12 cellular contexts compared by ENCODE assay signal in the genomic region with DNA sequence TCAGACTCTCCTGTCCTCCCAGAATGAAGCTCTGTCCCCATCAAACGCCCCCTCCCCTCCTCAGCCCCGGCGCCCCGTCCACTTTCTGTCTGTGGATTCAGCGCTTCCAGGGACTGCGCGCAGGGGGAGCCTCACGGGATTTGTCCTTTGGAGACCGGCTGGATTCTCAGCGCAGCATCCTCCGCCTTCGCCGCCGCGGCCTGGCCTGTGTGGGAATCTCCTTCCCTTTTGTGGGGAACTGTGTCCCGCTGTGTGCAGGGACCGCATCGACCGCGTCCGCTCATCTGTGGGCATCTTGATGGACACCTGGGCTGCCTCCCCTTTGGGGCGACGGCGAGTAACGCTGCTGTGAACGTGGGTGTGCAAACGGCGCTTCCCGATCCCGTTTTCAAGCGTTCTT. TPM values are rescaled to one million over a fixed set of nuclear protein-coding genes. Genes with fewer than 3 reads are reported as not detected.
DNase-seq lines count a peak whose midpoint lies in the region; ATAC-seq, FAIRE-seq and TF ChIP-seq lines count a peak whose summit lies in the region.
"Had no signal": no experiment of that assay in that cellular context is flagged by ENCODE, and none has a peak within 500 bp of the region (broad histone marks: within the 10 kb centered on the region; RNA-seq: fewer than 3 reads in every experiment).

No MANE protein-coding gene starts in this region.

- peak overlapping the region; percentile 11 for H3K4me3 Mint-ChIP-seq in CD4-positive, alpha-beta T cell
- peak overlapping the region; percentile 34 for H3K4me3 Mint-ChIP-seq in astrocyte (ENCODE audit: unreplicated experiment)

- no peak overlapping the region for H3K27ac ChIP-seq in CD4-positive, alpha-beta T cell (ENCODE audit: low read depth, low read length)
- H3K27ac ChIP-seq in astrocyte (ENCODE audit: low read depth, low read length) (peak overlapping the region; percentile 54), neural cell (ENCODE audit: low read length) (peak overlapping the region; percentile 25)
- H3K27ac ChIP-seq: body of pancreas had no signal

- H3K9me3 ChIP-seq in CD4-positive, alpha-beta T cell (ENCODE audit: control insufficient read depth, low read length) = no peaks in the 10 kb centered on the region
- H3K9me3 ChIP-seq in astrocyte (ENCODE audit: insufficient read depth, low read depth, low read length) (no peaks in the 10 kb centered on the region), neural cell (ENCODE audit: low read length) (no peaks in the 10 kb centered on the region)
- H3K9me3 ChIP-seq: body of pancreas had no signal

- H3K79me2 ChIP-seq in astrocyte (ENCODE audit: insufficient read depth, low read length) (no peaks in the 10 kb centered on the region), neural cell (replicated peaks; ENCODE audit: insufficient read depth, low read length) (no peaks in the 10 kb centered on the region)

- no peaks in the 10 kb centered on the region for H3F3A ChIP-seq in neural cell (ENCODE audit: insufficient read depth, low read length, poor library complexity, severe bottlenecking)

- TF ChIP-seq RAD21 in neural cell (conservative IDR thresholded peaks at IDR 0.05) = no peak

- DNase-seq in CD4-positive, alpha-beta T cell = no peak
- DNase-seq in KBM-7 (peak; percentile 24), astrocyte (ENCODE audit: low read depth) (no peak), NCI-H146 (lab: John Stamatoyannopoulos, UW) (no peak), HUDEP-2 (lab: John Stamatoyannopoulos, UW; ENCODE audit: unreplicated experiment in 76 of 76) (no peak), NCI-H82 (lab: John Stamatoyannopoulos, UW) (no peak)
- DNase-seq: body of pancreas, NCI-H1694 had no signal

- H3K4me3 ChIP-seq in astrocyte (ENCODE audit: insufficient read depth, low read depth, low read length) = no peak overlapping the region
- H3K4me3 ChIP-seq in neural cell (ENCODE audit: low read length) = peak overlapping the region; percentile 17
- H3K4me3 ChIP-seq: body of pancreas had no signal

- intact Hi-C loops in CD4-positive, alpha-beta T cell (cut with DNase I, micrococcal nuclease) = loop anchor here in 1 of 2 experiments (2.0 kb wide), 1 partner anchor 73 kb away; no protein-coding TSS in a partner anchor

- no peaks in the 10 kb centered on the region for H3K9me3 Mint-ChIP-seq in CD4-positive, alpha-beta T cell
- peaks cover 4% of the 10 kb centered on the region for H3K9me3 Mint-ChIP-seq in astrocyte (ENCODE audit: unreplicated experiment)

- H3K9me2 ChIP-seq in neural cell (ENCODE audit: insufficient read depth, low read length) = no peaks in the 10 kb centered on the region

- no peak for TF ChIP-seq EP300 in neural cell (conservative IDR thresholded peaks at IDR 0.05; ENCODE audit: poor library complexity, severe bottlenecking)

- in situ Hi-C loops in KBM-7 (cut with MboI; ENCODE audit: low pct_unique_long_range_greater_than_20kb, low sequenced_read_pairs) = no loop called here

- H3K4me1 ChIP-seq in astrocyte (ENCODE audit: insufficient read depth, low read length) = peaks cover 15% of the 10 kb centered on the region
- H3K4me1 ChIP-seq: body of pancreas had no signal

- H3K36me3 Mint-ChIP-seq in CD4-positive, alpha-beta T cell (ENCODE audit: low read depth) = no peaks in the 10 kb centered on the region
- peaks cover 9% of the 10 kb centered on the region for H3K36me3 Mint-ChIP-seq in astrocyte (ENCODE audit: low read depth, unreplicated experiment)

- no peak overlapping the region for H3K9ac ChIP-seq in astrocyte (ENCODE audit: low read length)
- H3K9ac ChIP-seq in neural cell (ENCODE audit: low read length) = no peak overlapping the region

- no peak for FAIRE-seq in astrocyte (lab: Jason Lieb, UNC)

- peaks cover 34% of the 10 kb centered on the region for H3K27me3 Mint-ChIP-seq in CD4-positive, alpha-beta T cell
- no peaks in the 10 kb centered on the region for H3K27me3 Mint-ChIP-seq in astrocyte (ENCODE audit: low read depth, unreplicated experiment)

- H3K27ac Mint-ChIP-seq in CD4-positive, alpha-beta T cell = no peak overlapping the region
- H3K27ac Mint-ChIP-seq in astrocyte (ENCODE audit: unreplicated experiment) = peak overlapping the region; percentile 98

- CTCF ChIA-PET in CD4-positive, alpha-beta T cell (lab: Charles Lee) = no interaction called here

- H3K4me1 Mint-ChIP-seq in CD4-positive, alpha-beta T cell (ENCODE audit: low read depth) = peaks cover 16% of the 10 kb centered on the region
- H3K4me1 Mint-ChIP-seq in astrocyte (ENCODE audit: low read depth, unreplicated experiment) = peaks cover 23% of the 10 kb centered on the region

- H3K36me3 ChIP-seq in astrocyte (ENCODE audit: insufficient read depth, low read length) = no peaks in the 10 kb centered on the region
- H3K36me3 ChIP-seq in neural cell (ENCODE audit: insufficient read depth, low read length) = no peaks in the 10 kb centered on the region

- H4K20me1 ChIP-seq in astrocyte (ENCODE audit: insufficient read depth, low read length) (peaks cover 5% of the 10 kb centered on the region), neural cell (ENCODE audit: insufficient read depth) (no peaks in the 10 kb centered on the region)

- H3K27me3 ChIP-seq in CD4-positive, alpha-beta T cell (ENCODE audit: control insufficient read depth, insufficient read depth, low read length) = peaks cover 19% of the 10 kb centered on the region
- H3K27me3 ChIP-seq in astrocyte (ENCODE audit: insufficient read depth, low read length) (peaks cover 2% of the 10 kb centered on the region), neural cell (ENCODE audit: insufficient read depth, low read depth, low read length) (no peaks in the 10 kb centered on the region)
- H3K27me3 ChIP-seq: body of pancreas had no signal

- no peak for ATAC-seq in CD4-positive, alpha-beta T cell (ENCODE audit: poor library complexity)
- no peak for ATAC-seq in HG03571 (IDR thresholded peaks at IDR 0.05; ENCODE audit: unreplicated experiment)
- ATAC-seq: body of pancreas had no signal

- POLR2A ChIA-PET in CD4-positive, alpha-beta T cell (lab: Charles Lee) = interaction anchor here (0.6 kb wide), 1 partner anchor 177 kb away, joined by 3 read pairs; no protein-coding TSS in a partner anchor

- H3K4me2 ChIP-seq in astrocyte (ENCODE audit: low read length) (peak overlapping the region; percentile 78), neural cell (ENCODE audit: low read length) (no peak overlapping the region)

- H2AFZ ChIP-seq in astrocyte (ENCODE audit: low read depth, low read length) = no peak overlapping the region
- H2AFZ ChIP-seq in neural cell (ENCODE audit: low read depth, low read length) = no peak overlapping the region

- TF ChIP-seq CTCF in CD4-positive, alpha-beta T cell (IDR thresholded peaks at IDR 0.05) = no peak
- TF ChIP-seq CTCF in astrocyte (IDR thresholded peaks at IDR 0.05; ENCODE audit: insufficient read depth, low read depth, low read length) (no peak), neural cell (IDR thresholded peaks at IDR 0.05; ENCODE audit: poor library complexity, severe bottlenecking) (no peak)

TF ChIP-seq in neural cell, 6 proteins besides CTCF, POLR2A, EP300 and RAD21:
- TF ChIP-seq EZH2 (IDR thresholded peaks at IDR 0.05; ENCODE audit: borderline replicate concordance, insufficient read depth, low read length, poor library complexity, severe bottlenecking) (no peak), POLR2AphosphoS5 (IDR thresholded peaks at IDR 0.05) (no peak), TAF1 (IDR thresholded peaks at IDR 0.05; ENCODE audit: low read depth) (no peak), SMC3 (conservative IDR thresholded peaks at IDR 0.05; ENCODE audit: poor library complexity) (no peak), MXI1 (conservative IDR thresholded peaks at IDR 0.05; ENCODE audit: poor library complexity, severe bottlenecking) (no peak)
- TF ChIP-seq, protein P1, sequence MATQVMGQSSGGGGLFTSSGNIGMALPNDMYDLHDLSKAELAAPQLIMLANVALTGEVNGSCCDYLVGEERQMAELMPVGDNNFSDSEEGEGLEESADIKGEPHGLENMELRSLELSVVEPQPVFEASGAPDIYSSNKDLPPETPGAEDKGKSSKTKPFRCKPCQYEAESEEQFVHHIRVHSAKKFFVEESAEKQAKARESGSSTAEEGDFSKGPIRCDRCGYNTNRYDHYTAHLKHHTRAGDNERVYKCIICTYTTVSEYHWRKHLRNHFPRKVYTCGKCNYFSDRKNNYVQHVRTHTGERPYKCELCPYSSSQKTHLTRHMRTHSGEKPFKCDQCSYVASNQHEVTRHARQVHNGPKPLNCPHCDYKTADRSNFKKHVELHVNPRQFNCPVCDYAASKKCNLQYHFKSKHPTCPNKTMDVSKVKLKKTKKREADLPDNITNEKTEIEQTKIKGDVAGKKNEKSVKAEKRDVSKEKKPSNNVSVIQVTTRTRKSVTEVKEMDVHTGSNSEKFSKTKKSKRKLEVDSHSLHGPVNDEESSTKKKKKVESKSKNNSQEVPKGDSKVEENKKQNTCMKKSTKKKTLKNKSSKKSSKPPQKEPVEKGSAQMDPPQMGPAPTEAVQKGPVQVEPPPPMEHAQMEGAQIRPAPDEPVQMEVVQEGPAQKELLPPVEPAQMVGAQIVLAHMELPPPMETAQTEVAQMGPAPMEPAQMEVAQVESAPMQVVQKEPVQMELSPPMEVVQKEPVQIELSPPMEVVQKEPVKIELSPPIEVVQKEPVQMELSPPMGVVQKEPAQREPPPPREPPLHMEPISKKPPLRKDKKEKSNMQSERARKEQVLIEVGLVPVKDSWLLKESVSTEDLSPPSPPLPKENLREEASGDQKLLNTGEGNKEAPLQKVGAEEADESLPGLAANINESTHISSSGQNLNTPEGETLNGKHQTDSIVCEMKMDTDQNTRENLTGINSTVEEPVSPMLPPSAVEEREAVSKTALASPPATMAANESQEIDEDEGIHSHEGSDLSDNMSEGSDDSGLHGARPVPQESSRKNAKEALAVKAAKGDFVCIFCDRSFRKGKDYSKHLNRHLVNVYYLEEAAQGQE (IDR thresholded peaks at IDR 0.05; ENCODE audit: borderline replicate concordance) = no peak

RNA-seq across cellular contexts. Expression of a gene that starts 1.1 kb away (rescaled TPM):
- total RNA-seq in CD4-positive, alpha-beta T cell = not detected
- total RNA-seq in astrocyte = 2.0 and 4.0 TPM in 2 replicates
- not detected in 2 replicates for polyA plus RNA-seq in neural cell
- polyA minus RNA-seq in neural cell = not detected in 2 replicates
- total RNA-seq: body of pancreas; mesenteric fat pad; T-helper 1 cell treated with Interleukin-12 subunit alpha and Interleukin-12 subunit beta and Interleukin-4 antibody, amounts not matched to agents 30 ng/mL and 1 ng/mL, for 36 hours had no signal

RNA-seq across cellular contexts. Expression of a gene that starts 3.3 kb away (rescaled TPM):
- total RNA-seq in CD4-positive, alpha-beta T cell = not detected
- 0.12 TPM in 1 of 2 replicates, not detected in the other for total RNA-seq in astrocyte
- not detected in 2 replicates for polyA plus RNA-seq in neural cell
- not detected in 2 replicates for polyA minus RNA-seq in neural cell
- total RNA-seq: T-helper 1 cell treated with Interleukin-12 subunit alpha and Interleukin-12 subunit beta and Interleukin-4 antibody, amounts not matched to agents 30 ng/mL and 1 ng/mL, for 36 hours had no signal

RNA-seq across cellular contexts. Expression of a gene that starts 9.0 kb away (rescaled TPM):
- under 1 TPM; 0.70 to 0.82 TPM for total RNA-seq in CD4-positive, alpha-beta T cell
- 9.9 and 12.0 TPM in 2 replicates for total RNA-seq in astrocyte
- polyA plus RNA-seq in neural cell = 0.86 TPM in 1 of 2 replicates, not detected in the other
- 0.46 TPM in 1 of 2 replicates, not detected in the other for polyA minus RNA-seq in neural cell

RNA-seq across cellular contexts. Expression of a gene that starts 12.3 kb away (rescaled TPM):
- total RNA-seq in CD4-positive, alpha-beta T cell = 10 to 100 TPM; 36.5 to 37.7 TPM
- total RNA-seq in astrocyte = 75.4 and 80.6 TPM in 2 replicates
- polyA plus RNA-seq in neural cell = 1.1 and 4.6 TPM in 2 replicates
- 0.58 and 0.97 TPM in 2 replicates for polyA minus RNA-seq in neural cell

RNA-seq across cellular contexts. Expression of a gene that starts 51.8 kb away (rescaled TPM):
- 10 to 100 TPM; 37.1 to 37.6 TPM for total RNA-seq in CD4-positive, alpha-beta T cell
- 38.0 and 38.3 TPM in 2 replicates for total RNA-seq in astrocyte
- polyA plus RNA-seq in neural cell = 8.5 and 12.1 TPM in 2 replicates
- polyA minus RNA-seq in neural cell = 38.0 and 49.2 TPM in 2 replicates
